Comparison of ENCODE assay signal across 22 cellular contexts in genomic region chr10:14592026-14592425, GRCh38.
A peak's percentile ranks its signal among the peaks of the same experiment; 100 is the strongest.
DNase-seq lines count a peak whose midpoint lies in the region; ATAC-seq and TF ChIP-seq lines count a peak whose summit lies in the region.
"Had no signal": no experiment of that assay in that cellular context is flagged by ENCODE, and none has a peak within 500 bp of the region (broad histone marks: within the 10 kb centered on the region; RNA-seq: fewer than 3 reads in every experiment).

No MANE protein-coding gene starts in this region.

- no peak overlapping the region for H2AK5ac ChIP-seq in mesenchymal stem cell (ENCODE audit: low read length, severe bottlenecking)

- no peak overlapping the region for H2BK12ac ChIP-seq in mesenchymal stem cell (ENCODE audit: low read length in 2 of 2)

- no peak overlapping the region for H3K23ac ChIP-seq in mesenchymal stem cell (ENCODE audit: low read length in 2 of 2)

- H3K4ac ChIP-seq in mesenchymal stem cell (ENCODE audit: low read depth in 1 of 2, low read length in 2 of 2): no peak overlapping the region

- no peak overlapping the region for H3K9ac ChIP-seq in mesenchymal stem cell (ENCODE audit: low read length)
- H3K9ac ChIP-seq: parathyroid adenoma had no signal

- 97% methylated on average over 5 of the region's 5 CpGs for WGBS in mesenchymal stem cell

- peaks cover 70% of the 10 kb centered on the region for H3K4me1 ChIP-seq in CD4-positive, CD25-positive, alpha-beta regulatory T cell (ENCODE audit: control insufficient read depth, insufficient read depth, low read length, poor library complexity, severe bottlenecking)
- peaks cover 98% of the 10 kb centered on the region for H3K4me1 ChIP-seq in DOHH2 (ENCODE audit: control insufficient read depth, low read length)
- peaks cover 12% of the 10 kb centered on the region for H3K4me1 ChIP-seq in mesenchymal stem cell (ENCODE audit: control insufficient read depth, insufficient read depth, low read depth, low read length)
- H3K4me1 ChIP-seq in mucosa of descending colon (ENCODE audit: low read depth): peaks cover 16% of the 10 kb centered on the region

- peak overlapping the region; percentile 39 for H3K27ac ChIP-seq in CD4-positive, CD25-positive, alpha-beta regulatory T cell (ENCODE audit: insufficient read depth, low read length, poor library complexity, severe bottlenecking)
- H3K27ac ChIP-seq in DOHH2 (ENCODE audit: low read depth, low read length): no peak overlapping the region
- no peak overlapping the region for H3K27ac ChIP-seq in mesenchymal stem cell (ENCODE audit: low read length, poor library complexity, severe bottlenecking)
- H3K27ac ChIP-seq: SJSA1, skin epidermis, VCaP had no signal

- no peak overlapping the region for H2BK120ac ChIP-seq in mesenchymal stem cell (ENCODE audit: low read depth, low read length)

- H3K27me3 Mint-ChIP-seq in CD4-positive, CD25-positive, alpha-beta regulatory T cell: no peaks in the 10 kb centered on the region
- no peaks in the 10 kb centered on the region for H3K27me3 Mint-ChIP-seq in activated CD4-positive, alpha-beta memory T cell treated with anti-CD3 and anti-CD28 coated beads for 36 hours
- H3K27me3 Mint-ChIP-seq: brain; naive B cell; stimulated activated naive B cell treated with anti-CD40 and anti-IgM and Interleukin-4, amounts not matched to agents 10 μg/mL and 1 μg/mL and 100 μg/mL, for 72 hours had no signal

- H3K4me1 Mint-ChIP-seq in CD4-positive, CD25-positive, alpha-beta regulatory T cell: peaks cover 54 to 92% (median 79%) of the 10 kb centered on the region in 4 donors
- H3K4me1 Mint-ChIP-seq in activated CD4-positive, alpha-beta memory T cell treated with anti-CD3 and anti-CD28 coated beads for 36 hours (ENCODE audit: low read depth): peaks cover 80% of the 10 kb centered on the region

- no peaks in the 10 kb centered on the region for H3K27me3 ChIP-seq in CD4-positive, CD25-positive, alpha-beta regulatory T cell (ENCODE audit: control insufficient read depth, insufficient read depth, low read length)
- no peaks in the 10 kb centered on the region for H3K27me3 ChIP-seq in DOHH2 (ENCODE audit: control insufficient read depth, low read length)
- no peaks in the 10 kb centered on the region for H3K27me3 ChIP-seq in mesenchymal stem cell (ENCODE audit: control insufficient read depth in 1 of 2, insufficient read depth in 1 of 2, low read length in 2 of 2)
- H3K27me3 ChIP-seq: SJSA1 had no signal

- peak overlapping the region; percentile 63 to 99 (median 69) for H3K27ac Mint-ChIP-seq in CD4-positive, CD25-positive, alpha-beta regulatory T cell
- peak overlapping the region; percentile 34 for H3K27ac Mint-ChIP-seq in activated CD4-positive, alpha-beta memory T cell treated with anti-CD3 and anti-CD28 coated beads for 36 hours
- H3K27ac Mint-ChIP-seq: T-helper 1 cell treated with Interleukin-12 subunit alpha and Interleukin-12 subunit beta and Interleukin-4 antibody, amounts not matched to agents 30 μg/mL and 1 μg/mL, for 36 hours had no signal

- H2BK15ac ChIP-seq in mesenchymal stem cell (ENCODE audit: low read depth, poor library complexity, severe bottlenecking): no peak overlapping the region

- H3F3A ChIP-seq in DOHH2 (ENCODE audit: control insufficient read depth, insufficient read depth): peaks cover 52% of the 10 kb centered on the region

- H3K9me2 ChIP-seq in DOHH2 (replicated peaks; ENCODE audit: control insufficient read depth, low read length): no peaks in the 10 kb centered on the region

- peak overlapping the region in 3 of 4 donors; percentile 13 to 56 (median 34) for H3K4me3 Mint-ChIP-seq in CD4-positive, CD25-positive, alpha-beta regulatory T cell
- H3K4me3 Mint-ChIP-seq in activated CD4-positive, alpha-beta memory T cell treated with anti-CD3 and anti-CD28 coated beads for 36 hours: no peak overlapping the region
- H3K4me3 Mint-ChIP-seq: brain; stimulated activated naive B cell treated with anti-CD40 and anti-IgM and Interleukin-4, amounts not matched to agents 10 μg/mL and 1 μg/mL and 100 μg/mL, for 72 hours; T-helper 1 cell treated with Interleukin-12 subunit alpha and Interleukin-12 subunit beta and Interleukin-4 antibody, amounts not matched to agents 30 μg/mL and 1 μg/mL, for 36 hours had no signal

- peaks cover 100% of the 10 kb centered on the region for H3K79me2 ChIP-seq in DOHH2 (ENCODE audit: control insufficient read depth, low read length)

- peak overlapping the region; percentile 49 for H3K4me3 ChIP-seq in CD4-positive, CD25-positive, alpha-beta regulatory T cell (ENCODE audit: low read depth, low read length)
- peak overlapping the region; percentile 14; the same call in 1 of the 2 replicates for H3K4me3 ChIP-seq in DOHH2 (ENCODE audit: low read length)
- no peak overlapping the region for H3K4me3 ChIP-seq in mesenchymal stem cell (ENCODE audit: insufficient read depth in 1 of 2, low read depth in 1 of 2, low read length in 2 of 2)
- H3K4me3 ChIP-seq in mucosa of descending colon: no peak overlapping the region
- H3K4me3 ChIP-seq: SJSA1, skin epidermis had no signal

- H3K9me3 Mint-ChIP-seq in CD4-positive, CD25-positive, alpha-beta regulatory T cell: no peaks in the 10 kb centered on the region
- no peaks in the 10 kb centered on the region for H3K9me3 Mint-ChIP-seq in activated CD4-positive, alpha-beta memory T cell treated with anti-CD3 and anti-CD28 coated beads for 36 hours
- H3K9me3 Mint-ChIP-seq: T-helper 1 cell treated with Interleukin-12 subunit alpha and Interleukin-12 subunit beta and Interleukin-4 antibody, amounts not matched to agents 30 μg/mL and 1 μg/mL, for 36 hours had no signal

- intact Hi-C loops in activated CD4-positive, alpha-beta memory T cell treated with anti-CD3 and anti-CD28 coated beads for 36 hours (cut with micrococcal nuclease): no loop called here
- intact Hi-C loops in mucosa of descending colon (cut with DNase I, micrococcal nuclease): no loop called here

- no peak overlapping the region for H2AFZ ChIP-seq in mesenchymal stem cell (ENCODE audit: low read depth, low read length)
- H2AFZ ChIP-seq: parathyroid adenoma had no signal

- H3K79me1 ChIP-seq in mesenchymal stem cell (replicated peaks; ENCODE audit: low read length, poor library complexity, severe bottlenecking): peaks cover 24% of the 10 kb centered on the region

- CTCF ChIA-PET in activated CD4-positive, alpha-beta memory T cell treated with anti-CD3 and anti-CD28 coated beads for 36 hours (lab: Charles Lee): interaction anchor here (1.1 to 1.3 kb wide), 3 partner anchors 8 to 232 kb away, joined by 3 read pairs; no protein-coding TSS in a partner anchor

- TF ChIP-seq CTCF in DOHH2 (IDR thresholded peaks at IDR 0.05; ENCODE audit: low read depth, low read length, poor library complexity, severe bottlenecking) (no peak), mucosa of descending colon (IDR thresholded peaks at IDR 0.05) (no peak)

- H3K4me2 ChIP-seq in DOHH2 (ENCODE audit: low read length): peak overlapping the region; percentile 39
- H3K4me2 ChIP-seq in mesenchymal stem cell (ENCODE audit: low read length, poor library complexity, severe bottlenecking): no peak overlapping the region

- no peak for DNase-seq in CD4-positive, CD25-positive, alpha-beta regulatory T cell
- DNase-seq in activated CD4-positive, alpha-beta memory T cell treated with anti-CD3 and anti-CD28 coated beads for 36 hours: no peak
- DNase-seq in kidney tubule cell (ENCODE audit: low spot score) (peak; percentile 43), HT-29 (ENCODE audit: low spot score) (no peak), mesenchymal stem cell (no peak), mucosa of descending colon (no peak), AG20443 (ENCODE audit: low spot score) (no peak)
- DNase-seq: H7; Karpas-422; naive B cell; NCI-H187 treated with DMSO at 0.1 percent for 48 hours; NCI-H2227 treated with DMSO at 0.1 percent for 48 hours; NCI-H82; stimulated activated CD4-positive, alpha-beta T cell treated with anti-CD3 and anti-CD28 coated beads, Interleukin-2, amount 100 ng/mL, for 24 hours; stimulated activated naive B cell treated with anti-CD40 and anti-IgM and Interleukin-4, amounts not matched to agents 10 μg/mL and 1 μg/mL and 100 μg/mL, for 72 hours had no signal

- H4K91ac ChIP-seq in mesenchymal stem cell (ENCODE audit: low read length): no peak overlapping the region

- no peaks in the 10 kb centered on the region for H3K9me3 ChIP-seq in CD4-positive, CD25-positive, alpha-beta regulatory T cell (ENCODE audit: control insufficient read depth in 2 of 2, low read length in 2 of 2)
- H3K9me3 ChIP-seq in DOHH2 (ENCODE audit: control insufficient read depth, insufficient read depth, low read length) (no peaks in the 10 kb centered on the region), mesenchymal stem cell (ENCODE audit: control insufficient read depth, low read length) (no peaks in the 10 kb centered on the region), mucosa of descending colon (no peaks in the 10 kb centered on the region)
- H3K9me3 ChIP-seq: SJSA1 had no signal

- H2BK5ac ChIP-seq in mesenchymal stem cell (ENCODE audit: low read depth, low read length, poor library complexity, severe bottlenecking): no peak overlapping the region

- POLR2A ChIA-PET in activated CD4-positive, alpha-beta memory T cell treated with anti-CD3 and anti-CD28 coated beads for 36 hours (lab: Charles Lee): interaction anchor here (1.6 kb wide), 1 partner anchor 9 kb away, joined by 6 read pairs; no protein-coding TSS in a partner anchor

- no peak overlapping the region for H4K8ac ChIP-seq in mesenchymal stem cell (ENCODE audit: low read length)

- no peak overlapping the region for H3K18ac ChIP-seq in mesenchymal stem cell (ENCODE audit: low read depth in 1 of 2, low read length in 2 of 2)

- peaks cover 75% of the 10 kb centered on the region for H4K20me1 ChIP-seq in DOHH2 (ENCODE audit: control insufficient read depth, insufficient read depth, low read depth, low read length)

- peaks cover 54% of the 10 kb centered on the region for H3K36me3 ChIP-seq in CD4-positive, CD25-positive, alpha-beta regulatory T cell (ENCODE audit: control insufficient read depth, insufficient read depth, low read length)
- peaks cover 99% of the 10 kb centered on the region for H3K36me3 ChIP-seq in DOHH2 (ENCODE audit: control insufficient read depth, low read length)
- H3K36me3 ChIP-seq in mesenchymal stem cell (ENCODE audit: control insufficient read depth in 1 of 2, insufficient read depth in 2 of 2, low read depth in 1 of 2, low read length in 2 of 2): peaks cover 3% of the 10 kb centered on the region in 2 experiments
- H3K36me3 ChIP-seq in mucosa of descending colon (ENCODE audit: low read depth): no peaks in the 10 kb centered on the region

- no peak overlapping the region for H3K14ac ChIP-seq in mesenchymal stem cell (ENCODE audit: low read length in 2 of 2)

- ATAC-seq in CD4-positive, CD25-positive, alpha-beta regulatory T cell (ENCODE audit: low read depth in 2 of 2): no peak
- no peak for ATAC-seq in mucosa of descending colon
- ATAC-seq: stimulated activated naive B cell treated with anti-CD40 and anti-IgM and Interleukin-4, amounts not matched to agents 10 μg/mL and 1 μg/mL and 100 μg/mL, for 72 hours had no signal

- peaks cover 29% of the 10 kb centered on the region for H3K36me3 Mint-ChIP-seq in CD4-positive, CD25-positive, alpha-beta regulatory T cell
- H3K36me3 Mint-ChIP-seq in activated CD4-positive, alpha-beta memory T cell treated with anti-CD3 and anti-CD28 coated beads for 36 hours: peaks cover 48% of the 10 kb centered on the region

Comparison
In these comparisons a context has a peak if more than half of its experiments do, and no peak if none do; other contexts are left out.
1. H3K4me3 ChIP-seq: peak in CD4-positive, CD25-positive, alpha-beta regulatory T cell (single experiment) and DOHH2 (single experiment); none in mesenchymal stem cell (0 of 2) and mucosa of descending colon (single experiment).